17 cellular contexts compared by ENCODE assay signal in genomic region chr6:57261896-57262295, GRCh38. TPM values are rescaled to one million over a fixed set of nuclear protein-coding genes. Genes with fewer than 3 reads are reported as not detected.
DNase-seq lines count a peak whose midpoint lies in the region; ATAC-seq, FAIRE-seq and TF ChIP-seq lines count a peak whose summit lies in the region.
"Had no signal": no experiment of that assay in that cellular context is flagged by ENCODE, and none has a peak within 500 bp of the region (broad histone marks: within the 10 kb centered on the region; RNA-seq: fewer than 3 reads in every experiment).

No MANE protein-coding gene starts in this region.

- peaks cover 68% of the 10 kb centered on the region for H3K4me1 ChIP-seq in skeletal muscle satellite cell (ENCODE audit: control insufficient read depth, insufficient read depth, low read length)
- peaks cover 3% of the 10 kb centered on the region for H3K4me1 ChIP-seq in hepatocyte (ENCODE audit: insufficient read depth)

- no peak for TF ChIP-seq CTCF in hepatocyte (IDR thresholded peaks at IDR 0.05; ENCODE audit: poor library complexity)

- intact Hi-C loops in left ventricle myocardium superior (cut with micrococcal nuclease): no loop called here

- H3K4me2 ChIP-seq in skeletal muscle satellite cell (ENCODE audit: low read length): no peak overlapping the region
- no peak overlapping the region for H3K4me2 ChIP-seq in hepatocyte

- H3K9ac ChIP-seq in skeletal muscle satellite cell (ENCODE audit: low read depth, low read length): peak overlapping the region; percentile 69

- no peak overlapping the region for H3K4me3 ChIP-seq in skeletal muscle satellite cell (ENCODE audit: low read length)
- H3K4me3 ChIP-seq in hepatocyte: no peak overlapping the region
- H3K4me3 ChIP-seq: K562 had no signal

- FAIRE-seq in H54 (lab: Jason Lieb, UNC): no peak
- FAIRE-seq: K562 had no signal

- no peaks in the 10 kb centered on the region for H3K27me3 ChIP-seq in skeletal muscle satellite cell (ENCODE audit: control insufficient read depth, insufficient read depth, low read length)
- H3K27me3 ChIP-seq in hepatocyte: no peaks in the 10 kb centered on the region

- 90% methylated on average over 2 of the region's 2 CpGs for WGBS in hepatocyte (ENCODE audit: low lambda C conversion rate, missing lambda C conversion rate)

- DNase-seq in EH (ENCODE audit: low read depth): peak; percentile 21
- peak; percentile 6 for DNase-seq in cerebellar cortex (ENCODE audit: low spot score)
- no peak for DNase-seq in left ventricle myocardium superior
- DNase-seq in H54 (ENCODE audit: insufficient read length, low spot score): no peak
- no peak for DNase-seq in hepatocyte (ENCODE audit: low spot score)
- no peak for DNase-seq in glomerular visceral epithelial cell (ENCODE audit: extremely low spot score)
- DNase-seq: ACHN; activated B cell treated with CpG ODN at 0.5 μM for 24 hours; COR-L47; cortex of kidney; islet precursor cell; NCI-H1417 treated with DMSO at 0.1 percent for 48 hours; PC-3; stimulated activated naive B cell treated with anti-CD40 and anti-IgM and Interleukin-4, amounts not matched to agents 10 μg/mL and 1 μg/mL and 100 μg/mL, for 72 hours had no signal

- H3K79me2 ChIP-seq in hepatocyte: no peaks in the 10 kb centered on the region

- peak; percentile 35 for ATAC-seq in left ventricle myocardium superior
- no peak for ATAC-seq in HG02759 (IDR thresholded peaks at IDR 0.05; ENCODE audit: unreplicated experiment)
- ATAC-seq: K562; PC-3; stimulated activated naive B cell treated with anti-CD40 and anti-IgM and Interleukin-4, amounts not matched to agents 10 μg/mL and 1 μg/mL and 100 μg/mL, for 72 hours had no signal

- H3K36me3 ChIP-seq in skeletal muscle satellite cell (ENCODE audit: insufficient read depth, low read length): no peaks in the 10 kb centered on the region
- no peaks in the 10 kb centered on the region for H3K36me3 ChIP-seq in hepatocyte (replicated peaks; ENCODE audit: insufficient read depth, low read depth)

- no peaks in the 10 kb centered on the region for H3K9me3 ChIP-seq in skeletal muscle satellite cell (replicated peaks; ENCODE audit: low read length)
- H3K9me3 ChIP-seq in hepatocyte (ENCODE audit: low read depth): no peaks in the 10 kb centered on the region

- H3K27ac ChIP-seq in hepatocyte: no peak overlapping the region

- no peak overlapping the region for H2AFZ ChIP-seq in hepatocyte

- no peaks in the 10 kb centered on the region for H4K20me1 ChIP-seq in hepatocyte (ENCODE audit: insufficient read depth, poor library complexity, severe bottlenecking)

- no peak for TF ChIP-seq POLR2A in H54 (IDR thresholded peaks at IDR 0.05; ENCODE audit: low read depth, low read length)

- H3K9me2 ChIP-seq in hepatocyte (replicated peaks; ENCODE audit: insufficient read depth): no peaks in the 10 kb centered on the region

RNA-seq across cellular contexts. Expression of gene RAB23, which starts 39.8 kb away (rescaled TPM):
- total RNA-seq in left ventricle myocardium superior (11.9 TPM), hepatocyte (37.2 and 37.7 TPM in 2 replicates)
- 32.8 and 36.0 TPM in 2 replicates for total RNA-seq in skeletal muscle satellite cell (2012; rRNA removed)
- polyA plus RNA-seq in hepatocyte: 15.5 and 20.2 TPM in 2 replicates

RNA-seq across cellular contexts. Expression of gene PRIM2, which starts 55.5 kb away (rescaled TPM):
- 4.2 TPM for total RNA-seq in left ventricle myocardium superior
- total RNA-seq in skeletal muscle satellite cell (2012; rRNA removed): 46.1 and 51.3 TPM in 2 replicates
- total RNA-seq in hepatocyte: 15.0 and 17.3 TPM in 2 replicates
- 5.1 and 5.7 TPM in 2 replicates for polyA plus RNA-seq in hepatocyte

Comparison
In these comparisons a context has a peak if more than half of its experiments do, and no peak if none do; other contexts are left out.
1. DNase-seq: peak in EH (single experiment) and cerebellar cortex (single experiment); none in left ventricle myocardium superior (single experiment), H54 (single experiment), hepatocyte (single experiment) and glomerular visceral epithelial cell (single experiment).